In the genomic region with DNA sequence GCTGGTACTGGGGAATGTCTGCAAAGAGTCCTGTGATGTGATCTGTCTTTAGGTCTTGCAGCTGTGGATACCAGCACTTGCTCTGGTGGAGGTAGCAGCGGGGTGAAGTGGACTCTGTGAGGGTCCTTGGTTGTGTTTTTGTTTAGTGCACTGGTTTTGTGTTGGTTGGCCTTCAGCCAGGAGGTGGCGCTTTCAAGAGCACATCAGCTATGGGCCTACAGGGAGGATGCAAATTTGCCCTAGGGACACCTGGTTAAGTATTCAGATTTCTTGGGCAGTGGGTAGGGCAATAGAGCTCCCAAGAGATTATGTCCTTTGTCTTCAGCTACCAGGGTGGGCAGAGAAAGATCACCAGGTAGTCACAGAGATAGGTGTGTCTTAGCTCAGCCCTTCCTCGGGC, we compare ENCODE assay signal across 26 cellular contexts.
DNase-seq lines count a peak whose midpoint lies in the region; ATAC-seq and TF ChIP-seq lines count a peak whose summit lies in the region.
"Had no signal": no experiment of that assay in that cellular context is flagged by ENCODE, and none has a peak within 500 bp of the region (broad histone marks: within the 10 kb centered on the region; RNA-seq: fewer than 3 reads in every experiment).

No MANE protein-coding gene starts in this region.

- H3K9ac ChIP-seq in endodermal cell (ENCODE audit: extremely low read depth, low read length, poor library complexity, severe bottlenecking): no peak overlapping the region

- no peaks in the 10 kb centered on the region for H3K27me3 ChIP-seq in A673 (replicated peaks; ENCODE audit: insufficient read depth, low read depth, low read length, poor library complexity)
- H3K27me3 ChIP-seq in endodermal cell (ENCODE audit: control insufficient read depth, insufficient read depth, low read length, poor library complexity, severe bottlenecking): no peaks in the 10 kb centered on the region
- H3K27me3 ChIP-seq: ovary, thyroid gland had no signal

- CTCF ChIA-PET in A673 (lab: Charles Lee): no interaction called here

- no TSS peak for BruUV-seq in A673 (replicated peaks; lab: Mats Ljungman, UMichigan)

- H3K36me3 ChIP-seq in A673 (ENCODE audit: insufficient read depth, low read length, poor library complexity, severe bottlenecking) (no peaks in the 10 kb centered on the region), endodermal cell (ENCODE audit: control insufficient read depth, insufficient read depth, low read length) (no peaks in the 10 kb centered on the region)
- H3K36me3 ChIP-seq: ovary, thyroid gland had no signal

- 0 out of 2 replicates have a peak, but pooled peaks have one; percentile 16 for TF ChIP-seq CTCF in A673 (conservative IDR thresholded peaks at IDR 0.05; ENCODE audit: low read depth, low read length)
- no peak for TF ChIP-seq CTCF in GM12865 (IDR thresholded peaks at IDR 0.05; ENCODE audit: insufficient read depth, low read depth, low read length, missing control alignments)
- peak; percentile 69 for TF ChIP-seq CTCF in endodermal cell (conservative IDR thresholded peaks at IDR 0.05)

- H3K4me3 Mint-ChIP-seq in endodermal cell: no peak overlapping the region
- H3K4me3 Mint-ChIP-seq: activated B cell treated with CpG ODN at 0.5 μM for 24 hours; natural killer cell treated with Interleukin-12 subunit alpha and Interleukin-12 subunit beta and Interleukin-15 and Interleukin-18, amount 100 ng/mL, for 72 hours; stimulated activated naive CD8-positive, alpha-beta T cell treated with anti-CD3 and anti-CD28 coated beads, Interleukin-15, amount 100 ng/mL, for 72 hours had no signal

- POLR2A ChIA-PET in A673 (lab: Charles Lee; ENCODE audit: low non-redundant PET): no interaction called here

- peaks cover 15% of the 10 kb centered on the region for H3K9me3 Mint-ChIP-seq in endodermal cell

- no peak overlapping the region for H3K4me3 ChIP-seq in A673 (ENCODE audit: low read depth, low read length, poor library complexity, severe bottlenecking)
- no peak overlapping the region for H3K4me3 ChIP-seq in GM12865 (ENCODE audit: low read depth, low read length)
- H3K4me3 ChIP-seq in endodermal cell (ENCODE audit: low read length): no peak overlapping the region
- H3K4me3 ChIP-seq: coronary artery, lung, mucosa of descending colon, ovary, skin epidermis, thyroid gland had no signal

- H3K9me3 ChIP-seq in A673 (ENCODE audit: low read depth, low read length, poor library complexity, severe bottlenecking) (no peaks in the 10 kb centered on the region), endodermal cell (ENCODE audit: control insufficient read depth, low read length) (no peaks in the 10 kb centered on the region)
- H3K9me3 ChIP-seq: mucosa of descending colon, ovary, thyroid gland had no signal

- no peak overlapping the region for H3K27ac ChIP-seq in A673 (ENCODE audit: low read depth, low read length, poor library complexity, severe bottlenecking)
- H3K27ac ChIP-seq in endodermal cell (ENCODE audit: low read depth, low read length): no peak overlapping the region
- H3K27ac ChIP-seq: coronary artery, ovary, skin epidermis, thyroid gland had no signal

- no peaks in the 10 kb centered on the region for H3K4me1 Mint-ChIP-seq in endodermal cell
- H3K4me1 Mint-ChIP-seq: activated B cell treated with CpG ODN at 0.5 μM for 24 hours had no signal

- no peak overlapping the region for H3K27ac Mint-ChIP-seq in endodermal cell
- H3K27ac Mint-ChIP-seq: activated B cell treated with CpG ODN at 0.5 μM for 24 hours had no signal

- ATAC-seq in HG03159 (IDR thresholded peaks at IDR 0.05; ENCODE audit: unreplicated experiment) (no peak), HG03342 (IDR thresholded peaks at IDR 0.05; ENCODE audit: unreplicated experiment) (no peak)
- ATAC-seq: mucosa of descending colon; natural killer cell treated with Interleukin-12 subunit alpha and Interleukin-12 subunit beta and Interleukin-15 and Interleukin-18, amount 100 ng/mL, for 72 hours; stimulated activated naive CD8-positive, alpha-beta T cell treated with anti-CD3 and anti-CD28 coated beads, Interleukin-15, amount 100 ng/mL, for 72 hours had no signal

- DNase-seq in A673 (ENCODE audit: low spot score): no peak
- DNase-seq in GM12865 (ENCODE audit: low read depth): peak; percentile 4
- DNase-seq in NCI-H1436 treated with DMSO at 0.1 percent for 48 hours (lab: John Stamatoyannopoulos, UW): peak; percentile 75
- DNase-seq in endodermal cell: peak; percentile 80
- no peak for DNase-seq in activated CD8-positive, alpha-beta memory T cell treated with anti-CD3 and anti-CD28 coated beads, Interleukin-2, amount 50 U/mL, for 48 hours
- DNase-seq: activated B cell treated with CpG ODN at 0.5 μM for 24 hours; activated gamma-delta T cell treated with Interleukin-2 at 50 U/mL for 16 hours; activated T-cell treated with anti-CD3 and anti-CD28 coated beads, Interleukin-2, amount 50 U/mL, for 1 hour; C1 segment of cervical spinal cord; Caco-2; DMS79; effector memory CD4-positive, alpha-beta T cell; mucosa of descending colon; NCI-H510A; ovary; stimulated activated CD8-positive, alpha-beta memory T cell treated with anti-CD3 and anti-CD28 coated beads, Interleukin-4, amount 100 ng/mL, for 48 hours; stimulated activated naive CD8-positive, alpha-beta T cell treated with anti-CD3 and anti-CD28 coated beads, Interleukin-15, amount 100 ng/mL, for 72 hours; SW 1271; T-helper 9 cell; thyroid gland had no signal

- H3K4me1 ChIP-seq in A673 (ENCODE audit: insufficient read depth, low read length, poor library complexity, severe bottlenecking) (no peaks in the 10 kb centered on the region), endodermal cell (ENCODE audit: control insufficient read depth, insufficient read depth, low read length) (no peaks in the 10 kb centered on the region)
- H3K4me1 ChIP-seq: Caco-2, thyroid gland had no signal

- no peaks in the 10 kb centered on the region for H3K36me3 Mint-ChIP-seq in endodermal cell (ENCODE audit: low read depth)

- intact Hi-C loops in A673 (cut with micrococcal nuclease; ENCODE audit: unreplicated experiment): no loop called here

- 86 to 100% methylated on average over 2 to 3 of the region's 3 CpGs for WGBS in endodermal cell (ENCODE audit: insufficient coverage in 1 of 2, insufficient read length in 1 of 2), 2 experiments

- peaks cover 2% of the 10 kb centered on the region for H3K27me3 Mint-ChIP-seq in endodermal cell (ENCODE audit: insufficient read depth)
- H3K27me3 Mint-ChIP-seq: natural killer cell treated with Interleukin-12 subunit alpha and Interleukin-12 subunit beta and Interleukin-15 and Interleukin-18, amount 100 ng/mL, for 72 hours had no signal

Comparison
In these comparisons a context has a peak if more than half of its experiments do, and no peak if none do; other contexts are left out.
1. DNase-seq: peak in GM12865 (single experiment), NCI-H1436 treated with DMSO at 0.1 percent for 48 hours (single experiment) and endodermal cell (single experiment); none in A673 (single experiment) and activated CD8-positive, alpha-beta memory T cell treated with anti-CD3 and anti-CD28 coated beads, Interleukin-2, amount 50 U/mL, for 48 hours (single experiment).